Comparison of ENCODE assay signal across 12 cellular contexts in genomic region chr11:34565417-34566208, GRCh38. TPM values are rescaled to one million over a fixed set of nuclear protein-coding genes. Genes with fewer than 3 reads are reported as not detected.
DNase-seq lines count a peak whose midpoint lies in the region; ATAC-seq and TF ChIP-seq lines count a peak whose summit lies in the region.
"Had no signal": no experiment of that assay in that cellular context is flagged by ENCODE, and none has a peak within 500 bp of the region (broad histone marks: within the 10 kb centered on the region; RNA-seq: fewer than 3 reads in every experiment).

No MANE protein-coding gene starts in this region.

- DNase-seq in NCI-H1092 treated with DMSO at 0.1 percent for 48 hours (lab: John Stamatoyannopoulos, UW) (peak; percentile 23), NCI-H1092 (lab: John Stamatoyannopoulos, UW) (no peak), astrocyte of the cerebellum (ENCODE audit: low read depth) (no peak), neural progenitor cell (ENCODE audit: low spot score) (peak; percentile 61), ascending aorta (ENCODE audit: low spot score in 2 of 2) (no peak)
- no peak for DNase-seq in stimulated activated naive CD4-positive, alpha-beta T cell treated with Interleukin-2 at 50 U/mL for 16 hours (lab: John Stamatoyannopoulos, UW)
- no peak for DNase-seq in naive thymus-derived CD4-positive, alpha-beta T cell

- H3K79me2 ChIP-seq in Loucy (ENCODE audit: insufficient read depth, low read length), result no peaks in the 10 kb centered on the region
- H3K79me2 ChIP-seq in neural progenitor cell (ENCODE audit: low read depth), result no peaks in the 10 kb centered on the region
- H3K79me2 ChIP-seq: parathyroid adenoma had no signal

- H3K27ac ChIP-seq in neural progenitor cell (no peak overlapping the region), ascending aorta (no peak overlapping the region)
- no peak overlapping the region for H3K27ac ChIP-seq in naive thymus-derived CD4-positive, alpha-beta T cell (ENCODE audit: low read depth, low read length)
- H3K27ac ChIP-seq: BLaER1, parathyroid adenoma, thoracic aorta had no signal

- no peaks in the 10 kb centered on the region for H3K27me3 ChIP-seq in Loucy (ENCODE audit: insufficient read depth, low read length, poor library complexity, severe bottlenecking)
- H3K27me3 ChIP-seq in neural progenitor cell, result no peaks in the 10 kb centered on the region
- H3K27me3 ChIP-seq in naive thymus-derived CD4-positive, alpha-beta T cell (ENCODE audit: control insufficient read depth in 2 of 2, insufficient read depth in 2 of 2, low read length in 2 of 2), result no peaks in the 10 kb centered on the region
- no peaks in the 10 kb centered on the region for H3K27me3 ChIP-seq in ascending aorta
- H3K27me3 ChIP-seq: BLaER1 had no signal

- H3F3A ChIP-seq in Loucy (ENCODE audit: low read depth) (no peaks in the 10 kb centered on the region), neural progenitor cell (ENCODE audit: low read depth) (peaks cover 7% of the 10 kb centered on the region)

- no peaks in the 10 kb centered on the region for H3K36me3 ChIP-seq in Loucy (ENCODE audit: insufficient read depth, low read length)
- H3K36me3 ChIP-seq in neural progenitor cell, result no peaks in the 10 kb centered on the region
- no peaks in the 10 kb centered on the region for H3K36me3 ChIP-seq in naive thymus-derived CD4-positive, alpha-beta T cell (ENCODE audit: control insufficient read depth in 2 of 3, insufficient read depth in 3 of 3, low read length in 3 of 3)
- no peaks in the 10 kb centered on the region for H3K36me3 ChIP-seq in ascending aorta
- H3K36me3 ChIP-seq: BLaER1, thoracic aorta had no signal

- H3K4me1 Mint-ChIP-seq in neural progenitor cell, result no peaks in the 10 kb centered on the region
- no peaks in the 10 kb centered on the region for H3K4me1 Mint-ChIP-seq in naive thymus-derived CD4-positive, alpha-beta T cell

- intact Hi-C loops in naive thymus-derived CD4-positive, alpha-beta T cell (cut with micrococcal nuclease), result no loop called here
- intact Hi-C loops in ascending aorta (cut with DNase I), result no loop called here

- ATAC-seq in naive thymus-derived CD4-positive, alpha-beta T cell, result no peak

- H4K20me1 ChIP-seq in Loucy (ENCODE audit: insufficient read depth, low read length, poor library complexity, severe bottlenecking) (no peaks in the 10 kb centered on the region), neural progenitor cell (ENCODE audit: low read depth) (no peaks in the 10 kb centered on the region)
- H4K20me1 ChIP-seq: BLaER1 had no signal

- in situ Hi-C loops in astrocyte of the cerebellum (cut with HindIII; ENCODE audit: low sequenced_read_pairs), result no loop called here

- no peaks in the 10 kb centered on the region for H3K9me3 Mint-ChIP-seq in neural progenitor cell
- no peaks in the 10 kb centered on the region for H3K9me3 Mint-ChIP-seq in naive thymus-derived CD4-positive, alpha-beta T cell
- H3K9me3 Mint-ChIP-seq: dendritic cell treated with granulocyte-macrophage colony-stimulating factor and Interleukin-4, amounts not matched to agents 40 ng/mL and 50 ng/mL, for 4 days had no signal

- TF ChIP-seq CTCF in Loucy (conservative IDR thresholded peaks at IDR 0.05; ENCODE audit: low read length) (peak; percentile 86), astrocyte of the cerebellum (IDR thresholded peaks at IDR 0.05; ENCODE audit: low read depth, low read length, missing control alignments) (peak; percentile 30), neural progenitor cell (IDR thresholded peaks at IDR 0.05) (peak; percentile 81), ascending aorta (IDR thresholded peaks at IDR 0.05) (no peak)

- no peaks in the 10 kb centered on the region for H3K9me2 ChIP-seq in Loucy (replicated peaks; ENCODE audit: low read depth, low read length)

- POLR2A ChIA-PET in naive thymus-derived CD4-positive, alpha-beta T cell (lab: Charles Lee), result no interaction called here

- H3K4me3 ChIP-seq in Loucy (ENCODE audit: low read length, poor library complexity, severe bottlenecking) (no peak overlapping the region), astrocyte of the cerebellum (ENCODE audit: low read depth, low read length) (no peak overlapping the region), neural progenitor cell (no peak overlapping the region), ascending aorta (no peak overlapping the region)
- no peak overlapping the region for H3K4me3 ChIP-seq in naive thymus-derived CD4-positive, alpha-beta T cell (ENCODE audit: low read length)
- H3K4me3 ChIP-seq: BLaER1, thoracic aorta had no signal

- H3K9me3 ChIP-seq in Loucy (ENCODE audit: insufficient read depth, low read depth, low read length), result no peaks in the 10 kb centered on the region
- H3K9me3 ChIP-seq in neural progenitor cell (ENCODE audit: low read depth), result no peaks in the 10 kb centered on the region
- no peaks in the 10 kb centered on the region for H3K9me3 ChIP-seq in naive thymus-derived CD4-positive, alpha-beta T cell (ENCODE audit: control insufficient read depth in 2 of 3, low read length in 3 of 3)
- no peaks in the 10 kb centered on the region for H3K9me3 ChIP-seq in ascending aorta
- H3K9me3 ChIP-seq: BLaER1, thoracic aorta had no signal

- H3K4me1 ChIP-seq in Loucy (ENCODE audit: insufficient read depth, low read length, poor library complexity, severe bottlenecking) (no peaks in the 10 kb centered on the region), neural progenitor cell (peaks cover 13% of the 10 kb centered on the region), ascending aorta (no peaks in the 10 kb centered on the region)
- H3K4me1 ChIP-seq in naive thymus-derived CD4-positive, alpha-beta T cell (ENCODE audit: control insufficient read depth in 2 of 2, insufficient read depth in 2 of 2, low read length in 2 of 2), result no peaks in the 10 kb centered on the region
- H3K4me1 ChIP-seq: parathyroid adenoma had no signal

- H3K9ac ChIP-seq in Loucy (ENCODE audit: low read depth, low read length, poor library complexity, severe bottlenecking), result no peak overlapping the region
- no peak overlapping the region for H3K9ac ChIP-seq in neural progenitor cell
- H3K9ac ChIP-seq: BLaER1, parathyroid adenoma had no signal

- H3K27ac Mint-ChIP-seq in neural progenitor cell, result no peak overlapping the region
- H3K27ac Mint-ChIP-seq in naive thymus-derived CD4-positive, alpha-beta T cell, result no peak overlapping the region
- H3K27ac Mint-ChIP-seq: dendritic cell treated with granulocyte-macrophage colony-stimulating factor and Interleukin-4, amounts not matched to agents 40 ng/mL and 50 ng/mL, for 4 days had no signal

- H3K27me3 Mint-ChIP-seq in neural progenitor cell (ENCODE audit: insufficient read depth, low read depth), result peaks cover 3% of the 10 kb centered on the region
- peaks cover 29 to 53% (median 40%) of the 10 kb centered on the region in 5 donors for H3K27me3 Mint-ChIP-seq in naive thymus-derived CD4-positive, alpha-beta T cell

- H3K4me3 Mint-ChIP-seq in neural progenitor cell, result no peak overlapping the region
- H3K4me3 Mint-ChIP-seq in naive thymus-derived CD4-positive, alpha-beta T cell, result no peak overlapping the region
- H3K4me3 Mint-ChIP-seq: dendritic cell treated with granulocyte-macrophage colony-stimulating factor and Interleukin-4, amounts not matched to agents 40 ng/mL and 50 ng/mL, for 4 days had no signal

- no peak overlapping the region for H3K4me2 ChIP-seq in Loucy (ENCODE audit: low read depth, low read length, poor library complexity, severe bottlenecking)
- H3K4me2 ChIP-seq in neural progenitor cell, result no peak overlapping the region
- H3K4me2 ChIP-seq: BLaER1 had no signal

- CTCF ChIA-PET in naive thymus-derived CD4-positive, alpha-beta T cell (lab: Charles Lee), result interaction anchor here (0.7 kb wide), 1 partner anchor 437 kb away, joined by 4 read pairs; no protein-coding TSS in a partner anchor

- no peaks in the 10 kb centered on the region for H3K36me3 Mint-ChIP-seq in neural progenitor cell
- H3K36me3 Mint-ChIP-seq in naive thymus-derived CD4-positive, alpha-beta T cell, result no peaks in the 10 kb centered on the region

- no peak overlapping the region for H2AFZ ChIP-seq in Loucy (ENCODE audit: low read length)
- H2AFZ ChIP-seq in neural progenitor cell (replicated peaks), result no peak overlapping the region
- H2AFZ ChIP-seq: parathyroid adenoma had no signal

RNA-seq across cellular contexts. Expression of gene ELF5, which starts 52.0 kb away (rescaled TPM):
- total RNA-seq in neural progenitor cell (ENCODE audit: low replicate concordance), result not detected in 2 replicates
- total RNA-seq in naive thymus-derived CD4-positive, alpha-beta T cell, result not detected
- not detected for polyA plus RNA-seq in naive thymus-derived CD4-positive, alpha-beta T cell
- total RNA-seq in ascending aorta, result not detected
- total RNA-seq: thoracic aorta had no signal

RNA-seq across cellular contexts. Expression of gene EHF, which starts 55.3 kb away (rescaled TPM):
- total RNA-seq in neural progenitor cell (ENCODE audit: low replicate concordance) (0.12 TPM in 1 of 2 replicates, not detected in the other), ascending aorta (not detected)
- under 1 TPM in 1 of 5 experiments, not detected in 4; 0.20 TPM for total RNA-seq in naive thymus-derived CD4-positive, alpha-beta T cell
- polyA plus RNA-seq in naive thymus-derived CD4-positive, alpha-beta T cell, result not detected

Comparison
In these comparisons a context has a peak if more than half of its experiments do, and no peak if none do; other contexts are left out.
1. DNase-seq: peak in NCI-H1092 treated with DMSO at 0.1 percent for 48 hours (single experiment) and neural progenitor cell (single experiment); none in NCI-H1092 (single experiment), astrocyte of the cerebellum (single experiment), stimulated activated naive CD4-positive, alpha-beta T cell treated with Interleukin-2 at 50 U/mL for 16 hours (single experiment), naive thymus-derived CD4-positive, alpha-beta T cell (0 of 9) and ascending aorta (0 of 2).
2. CTCF ChIP-seq: peak in Loucy (single experiment), astrocyte of the cerebellum (single experiment) and neural progenitor cell (single experiment); none in ascending aorta (0 of 3).